Comparison of ENCODE assay signal across 12 cellular contexts in genomic region chr15:68210409-68210756, GRCh38. TPM values are rescaled to one million over a fixed set of nuclear protein-coding genes. Genes with fewer than 3 reads are reported as not detected.
DNase-seq lines count a peak whose midpoint lies in the region; FAIRE-seq and TF ChIP-seq lines count a peak whose summit lies in the region.
"Had no signal": no experiment of that assay in that cellular context is flagged by ENCODE, and none has a peak within 500 bp of the region (broad histone marks: within the 10 kb centered on the region; RNA-seq: fewer than 3 reads in every experiment).

No MANE protein-coding gene starts in this region.

- no peaks in the 10 kb centered on the region for H3K27me3 ChIP-seq in OCI-LY1 (ENCODE audit: insufficient read depth, low read length)
- no peaks in the 10 kb centered on the region for H3K27me3 ChIP-seq in esophagus muscularis mucosa
- no peaks in the 10 kb centered on the region for H3K27me3 ChIP-seq in spleen (replicated peaks in 1 of 7)
- H3K27me3 ChIP-seq: body of pancreas had no signal

- DNase-seq in GM12892 (ENCODE audit: insufficient read length): no peak
- DNase-seq in esophagus muscularis mucosa (ENCODE audit: extremely low spot score): no peak
- peak; percentile 59 for DNase-seq in spleen
- DNase-seq in GM19239 (ENCODE audit: insufficient read length, low spot score): no peak
- DNase-seq in stimulated activated CD4-positive, alpha-beta T cell treated with anti-CD3 and anti-CD28 coated beads, Interleukin-2, amount 100 ng/mL, for 48 hours: no peak
- no peak for DNase-seq in NCI-H446 treated with DMSO at 0.1 percent for 48 hours (lab: John Stamatoyannopoulos, UW)
- no peak for DNase-seq in stimulated activated CD8-positive, alpha-beta memory T cell treated with anti-CD3 and anti-CD28 coated beads, Interleukin-4, amount 100 ng/mL, for 48 hours
- DNase-seq: kidney had no signal

- TF ChIP-seq POLR2A in GM12892 (IDR thresholded peaks at IDR 0.05; ENCODE audit: low read depth, low read length): no peak
- no peak for TF ChIP-seq POLR2A in esophagus muscularis mucosa (IDR thresholded peaks at IDR 0.05; ENCODE audit: low read depth)
- TF ChIP-seq POLR2A in spleen (IDR thresholded peaks at IDR 0.05): no peak

- intact Hi-C loops in esophagus muscularis mucosa (cut with DNase I) (loop anchor here (2.0 to 10.0 kb wide), 3 partner anchors 56 to 348 kb away; no protein-coding TSS in a partner anchor), spleen (cut with DNase I; ENCODE audit: low total_unique reads) (loop anchor here (5.0 kb wide), 1 partner anchor 348 kb away; no protein-coding TSS in a partner anchor)

- H3K9me2 ChIP-seq in OCI-LY1 (ENCODE audit: low read depth, low read length): no peaks in the 10 kb centered on the region

- H3K4me1 ChIP-seq in OCI-LY1 (ENCODE audit: insufficient read depth, low read length, severe bottlenecking) (peaks cover 34% of the 10 kb centered on the region), esophagus muscularis mucosa (peaks cover 20 to 39% (median 32%) of the 10 kb centered on the region in 4 donors), spleen (peaks cover 0 to 71% (median 47%) of the 10 kb centered on the region in 6 donors)
- H3K4me1 ChIP-seq: HAP-1 had no signal

- peak; percentile 53 for FAIRE-seq in GM12892 (lab: Jason Lieb, UNC)
- no peak for FAIRE-seq in GM19239 (lab: Jason Lieb, UNC)
- FAIRE-seq: G401.6, kidney had no signal

- no peaks in the 10 kb centered on the region for H3F3A ChIP-seq in OCI-LY1 (ENCODE audit: insufficient read depth, low read length)

- H4K20me1 ChIP-seq in OCI-LY1 (ENCODE audit: insufficient read depth, low read length): no peaks in the 10 kb centered on the region

- no peaks in the 10 kb centered on the region for H3K79me2 ChIP-seq in OCI-LY1 (ENCODE audit: insufficient read depth, low read length)

- TF ChIP-seq EP300 in esophagus muscularis mucosa (IDR thresholded peaks at IDR 0.05): no peak

- H3K36me3 ChIP-seq in OCI-LY1 (ENCODE audit: insufficient read depth, low read length) (peaks cover 14% of the 10 kb centered on the region; the same call in 1 of the 2 replicates), esophagus muscularis mucosa (no peaks in the 10 kb centered on the region), spleen (peaks cover 0 to 36% (median 0%) of the 10 kb centered on the region in 6 donors)

- TF ChIP-seq CTCF in OCI-LY1 (IDR thresholded peaks at IDR 0.05; ENCODE audit: low read length) (no peak), esophagus muscularis mucosa (IDR thresholded peaks at IDR 0.05) (no peak), spleen (IDR thresholded peaks at IDR 0.05 in 8 of 11, conservative IDR thresholded peaks at IDR 0.05 in 3 of 11) (no peak)

- H3K4me3 ChIP-seq in OCI-LY1 (ENCODE audit: low read depth, low read length, poor library complexity, severe bottlenecking) (no peak overlapping the region), esophagus muscularis mucosa (peak overlapping the region; percentile 24 to 54 (median 38)), spleen (no peak overlapping the region)
- H3K4me3 ChIP-seq: body of pancreas, HAP-1 had no signal

- 79% methylated on average over 9 of the region's 9 CpGs for WGBS in esophagus muscularis mucosa
- WGBS in spleen, 5 donors: 75 to 90% (median 82%) methylated on average over 6 to 9 of the region's 9 CpGs

- H3K4me2 ChIP-seq in OCI-LY1 (ENCODE audit: low read length): peak overlapping the region; percentile 23; the same call in 1 of the 2 replicates

- H3K27ac ChIP-seq in OCI-LY1 (ENCODE audit: low read depth, low read length, poor library complexity, severe bottlenecking): peak overlapping the region; percentile 71
- H3K27ac ChIP-seq in esophagus muscularis mucosa (replicated peaks in 1 of 4): peak overlapping the region in 2 of 4 donors; percentile 18 to 71
- H3K27ac ChIP-seq in spleen: peak overlapping the region in 2 of 8 donors; percentile 10 to 47
- H3K27ac ChIP-seq: body of pancreas had no signal

- H3K9me3 ChIP-seq in OCI-LY1 (ENCODE audit: low read length) (no peaks in the 10 kb centered on the region), esophagus muscularis mucosa (no peaks in the 10 kb centered on the region), spleen (no peaks in the 10 kb centered on the region)
- H3K9me3 ChIP-seq: body of pancreas, HAP-1 had no signal

- peak overlapping the region; percentile 42; the same call in 1 of the 2 replicates for H3K9ac ChIP-seq in OCI-LY1 (ENCODE audit: low read length)

- H2AFZ ChIP-seq in OCI-LY1 (ENCODE audit: low read length): no peak overlapping the region

RNA-seq across cellular contexts. Expression of gene CALML4, which starts 5.3 kb away (rescaled TPM):
- 6.8 TPM for polyA plus RNA-seq in GM12892 (2012; ENCODE audit: missing spikeins)
- total RNA-seq in esophagus muscularis mucosa: 10 to 100 TPM; 14.2 to 45.8 (median 32.1) TPM
- 10 to 100 TPM in 3 of 7 donors, 1 to 10 TPM in 4; 7.8 to 11.2 (median 9.7) TPM for total RNA-seq in spleen
- polyA plus RNA-seq in spleen: 10 to 100 TPM in 2 of 3 donors, 1 to 10 TPM in 1; 8.2 to 15.9 (median 13.2) TPM

RNA-seq across cellular contexts. Expression of gene CLN6, which starts 19.1 kb away (rescaled TPM):
- 27.6 TPM for polyA plus RNA-seq in GM12892 (2012; ENCODE audit: missing spikeins)
- total RNA-seq in esophagus muscularis mucosa (10 to 100 TPM; 13.4 to 18.2 (median 16.1) TPM), spleen (10 to 100 TPM; 25.0 to 38.6 (median 29.7) TPM)
- polyA plus RNA-seq in spleen: 10 to 100 TPM in 2 of 3 donors, 1 to 10 TPM in 1; 9.8 to 21.7 (median 18.1) TPM

Comparison
In these comparisons a context has a peak if more than half of its experiments do, and no peak if none do; other contexts are left out.
1. H3K4me3 ChIP-seq: peak in esophagus muscularis mucosa (4 of 4); none in OCI-LY1 (single experiment) and spleen (0 of 8).